Comparison of ENCODE assay signal across 16 cellular contexts in the genomic region with DNA sequence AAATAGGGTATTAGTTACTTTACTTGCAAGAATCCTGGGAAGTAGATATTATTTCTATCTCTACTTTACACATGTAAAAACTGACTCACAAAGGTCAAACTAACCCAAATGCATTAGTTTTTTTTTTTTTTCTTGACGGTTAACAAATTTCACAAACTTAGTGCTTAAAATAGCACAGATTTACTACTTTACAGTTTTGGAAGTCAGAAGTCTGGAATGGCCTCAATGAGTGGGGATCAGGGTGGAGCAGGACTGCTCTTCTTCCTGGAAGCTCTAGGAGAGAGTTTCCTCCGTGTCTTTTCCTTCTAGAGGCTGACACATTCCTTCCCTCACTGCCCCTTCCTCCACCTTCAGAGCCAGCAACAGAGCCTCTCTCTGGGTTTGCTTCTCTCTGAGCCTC.
A peak's percentile ranks its signal among the peaks of the same experiment; 100 is the strongest.
DNase-seq lines count a peak whose midpoint lies in the region; ATAC-seq and TF ChIP-seq lines count a peak whose summit lies in the region.
"Had no signal": no experiment of that assay in that cellular context is flagged by ENCODE, and none has a peak within 500 bp of the region (broad histone marks: within the 10 kb centered on the region; RNA-seq: fewer than 3 reads in every experiment).

No MANE protein-coding gene starts in this region.

- H2BK15ac ChIP-seq in mesendoderm (replicated peaks; ENCODE audit: low read depth): no peak overlapping the region

- no peak overlapping the region for H3K18ac ChIP-seq in mesendoderm (ENCODE audit: low read length)

- no peak for TF ChIP-seq CTCF in ascending aorta (IDR thresholded peaks at IDR 0.05)
- TF ChIP-seq CTCF in left lung (IDR thresholded peaks at IDR 0.05): no peak

- no peak for ATAC-seq in left lung
- ATAC-seq in GM21528 (IDR thresholded peaks at IDR 0.05; ENCODE audit: low FRiP score, unreplicated experiment): no peak

- no peak overlapping the region for H2BK120ac ChIP-seq in mesendoderm (ENCODE audit: low read depth, low read length)

- no peak overlapping the region for H2BK5ac ChIP-seq in mesendoderm (ENCODE audit: low read length)

- no CpG with 5 or more reads among the region's 2 CpGs for WGBS in mesendoderm (ENCODE audit: extremely low coverage, insufficient coverage, low lambda C conversion rate)

- H3K79me1 ChIP-seq in mesendoderm (ENCODE audit: low read length): no peaks in the 10 kb centered on the region

- DNase-seq in GM04503 (ENCODE audit: low read depth) (peak; percentile 78), ascending aorta (ENCODE audit: low spot score in 2 of 2) (no peak), left lung (no peak), mesendoderm (no peak), C1 segment of cervical spinal cord (lab: John Stamatoyannopoulos, UW) (no peak), DMS 273 (lab: John Stamatoyannopoulos, UW; ENCODE audit: unreplicated experiment) (no peak)
- DNase-seq: activated effector memory CD4-positive, alpha-beta T cell treated with Interleukin-2 at 50 U/mL for 16 hours; effector CD4-positive, alpha-beta T cell; immature natural killer cell; midbrain; NCI-H1694 treated with DMSO at 0.1 percent for 48 hours; OCI-M1; upper lobe of left lung had no signal

- H2AK5ac ChIP-seq in mesendoderm (ENCODE audit: low read length): no peak overlapping the region

- H3K4me3 ChIP-seq in ascending aorta (no peak overlapping the region), left lung (no peak overlapping the region), skeletal muscle tissue (ENCODE audit: low read length in 3 of 3) (no peak overlapping the region), mesendoderm (ENCODE audit: low read length) (no peak overlapping the region)
- H3K4me3 ChIP-seq: upper lobe of left lung had no signal

- H3K27me3 ChIP-seq in ascending aorta (no peaks in the 10 kb centered on the region), left lung (peaks cover 0 to 13% of the 10 kb centered on the region in 2 donors), skeletal muscle tissue (ENCODE audit: control insufficient read depth in 3 of 3, insufficient read depth in 3 of 3, low read length in 3 of 3) (no peaks in the 10 kb centered on the region), mesendoderm (ENCODE audit: insufficient read depth, low read length, poor library complexity) (no peaks in the 10 kb centered on the region)
- H3K27me3 ChIP-seq: upper lobe of left lung had no signal

- no peak overlapping the region for H3K23ac ChIP-seq in mesendoderm (ENCODE audit: low read length)

- H4K5ac ChIP-seq in mesendoderm (ENCODE audit: low read length): no peak overlapping the region

- H3K4ac ChIP-seq in mesendoderm (ENCODE audit: low read depth, low read length): no peak overlapping the region

- H3K4me2 ChIP-seq in mesendoderm (ENCODE audit: low read length): no peak overlapping the region

- H3K9me3 ChIP-seq in ascending aorta (peaks cover 0 to 4% of the 10 kb centered on the region in 2 donors), left lung (no peaks in the 10 kb centered on the region), skeletal muscle tissue (ENCODE audit: control insufficient read depth in 3 of 3, low read length in 3 of 3) (peaks cover 0 to 3% (median 0%) of the 10 kb centered on the region in 3 donors)

- intact Hi-C loops in ascending aorta (cut with DNase I) (no loop called here), left lung (cut with DNase I) (no loop called here)

- H3K56ac ChIP-seq in mesendoderm (ENCODE audit: low read length): no peak overlapping the region

- H3K9ac ChIP-seq in skeletal muscle tissue (ENCODE audit: low read depth in 1 of 3, low read length in 3 of 3) (no peak overlapping the region), mesendoderm (ENCODE audit: low read length) (no peak overlapping the region)

- H3K79me2 ChIP-seq in mesendoderm (ENCODE audit: control insufficient read depth, insufficient read depth, low read length): no peaks in the 10 kb centered on the region

- H3K27ac ChIP-seq in ascending aorta: peak overlapping the region; percentile 9 to 61
- peak overlapping the region; percentile 60 to 83 for H3K27ac ChIP-seq in left lung
- H3K27ac ChIP-seq in skeletal muscle tissue (ENCODE audit: low read depth, low read length): peak overlapping the region; percentile 67
- no peak overlapping the region for H3K27ac ChIP-seq in mesendoderm (ENCODE audit: low read depth, low read length)
- H3K27ac ChIP-seq: VCaP had no signal

- H3K36me3 ChIP-seq in ascending aorta: no peaks in the 10 kb centered on the region
- H3K36me3 ChIP-seq in left lung: no peaks in the 10 kb centered on the region
- no peaks in the 10 kb centered on the region for H3K36me3 ChIP-seq in skeletal muscle tissue (ENCODE audit: control insufficient read depth in 3 of 3, insufficient read depth in 3 of 3, low read length in 3 of 3)
- H3K36me3 ChIP-seq in mesendoderm (ENCODE audit: control insufficient read depth, insufficient read depth, low read length): no peaks in the 10 kb centered on the region
- H3K36me3 ChIP-seq: upper lobe of left lung had no signal

- H3K4me1 ChIP-seq in ascending aorta (peaks cover 0 to 12% of the 10 kb centered on the region in 2 donors), left lung (peaks cover 17 to 25% of the 10 kb centered on the region in 2 donors), skeletal muscle tissue (ENCODE audit: control insufficient read depth in 3 of 3, insufficient read depth in 3 of 3, low read length in 3 of 3) (peaks cover 11 to 22% (median 18%) of the 10 kb centered on the region in 3 donors), mesendoderm (ENCODE audit: control insufficient read depth, low read depth, low read length) (no peaks in the 10 kb centered on the region)

- no peak overlapping the region for H4K8ac ChIP-seq in mesendoderm (ENCODE audit: low read depth, low read length)
